ENCODE assay signal across 12 cellular contexts in genomic region chr21:18161841-18162240, GRCh38.
A peak's percentile ranks its signal among the peaks of the same experiment; 100 is the strongest.
DNase-seq lines count a peak whose midpoint lies in the region; ATAC-seq and TF ChIP-seq lines count a peak whose summit lies in the region.
"Had no signal": no experiment of that assay in that cellular context is flagged by ENCODE, and none has a peak within 500 bp of the region (broad histone marks: within the 10 kb centered on the region; RNA-seq: fewer than 3 reads in every experiment).

No MANE protein-coding gene starts in this region.

- H3K4me1 Mint-ChIP-seq in H9 (peaks cover 0 to under 1% of the 10 kb centered on the region in 2 experiments; a peak in 2 of 4 replicates), WTC11 (peaks cover under 1% of the 10 kb centered on the region; the same call in 1 of the 2 replicates)

- H3K27ac Mint-ChIP-seq in H9 (no peak overlapping the region), WTC11 (no peak overlapping the region)
- H3K27ac Mint-ChIP-seq: CD4-positive, alpha-beta T cell had no signal

- no peaks in the 10 kb centered on the region for H3K79me1 ChIP-seq in H9 (ENCODE audit: insufficient read depth, low read depth, low read length, poor library complexity, severe bottlenecking)

- H4K91ac ChIP-seq in H9 (ENCODE audit: insufficient read length, low read depth, low read length): no peak overlapping the region

- H3K23me2 ChIP-seq in H9 (ENCODE audit: insufficient read length, low read depth, low read length, poor library complexity, severe bottlenecking): no peaks in the 10 kb centered on the region

- H3K9me3 ChIP-seq in H9 (ENCODE audit: control insufficient read depth, low read depth, low read length): no peaks in the 10 kb centered on the region
- H3K9me3 ChIP-seq: BLaER1 treated with 17β-estradiol and CSF1 and Interleukin-3, amounts not matched to agents 10 nM and 100 nM had no signal

- no peak overlapping the region for H2BK120ac ChIP-seq in H9 (ENCODE audit: low read depth, low read length, poor library complexity, severe bottlenecking)

- H3K18ac ChIP-seq in H9 (ENCODE audit: insufficient read length, low read depth, low read length): no peak overlapping the region

- H4K8ac ChIP-seq in H9 (replicated peaks; ENCODE audit: insufficient read length, low read depth, low read length): no peak overlapping the region

- WGBS in H9 (ENCODE audit: extremely low coverage, insufficient read length, low lambda C conversion rate): no CpG with 5 or more reads among the region's 3 CpGs

- ATAC-seq in WTC11 (0 out of 2 replicates have a peak, but pooled peaks have one; percentile 36), HG03159 (IDR thresholded peaks at IDR 0.05; ENCODE audit: unreplicated experiment) (no peak)

- no peaks in the 10 kb centered on the region; the same call in 1 of the 2 replicates for H3K4me1 ChIP-seq in H9 (ENCODE audit: insufficient read depth, low read length)

- H2BK12ac ChIP-seq in H9 (ENCODE audit: insufficient read length, low read depth, low read length): no peak overlapping the region

- no peak overlapping the region for H3K14ac ChIP-seq in H9 (ENCODE audit: insufficient read depth, low read length)

- H2AK5ac ChIP-seq in H9 (ENCODE audit: insufficient read length, low read length): no peak overlapping the region

- H4K20me1 ChIP-seq in H9 (ENCODE audit: control insufficient read depth, insufficient read depth, insufficient read length): no peaks in the 10 kb centered on the region
- H4K20me1 ChIP-seq: BLaER1 treated with 17β-estradiol and CSF1 and Interleukin-3, amounts not matched to agents 10 nM and 100 nM had no signal

- 0 out of 3 replicates have a peak, but pooled peaks have one; percentile 12 for TF ChIP-seq CTCF in H9 (conservative IDR thresholded peaks at IDR 0.05)
- TF ChIP-seq CTCF in WTC11 (IDR thresholded peaks at IDR 0.05): no peak

- no peak overlapping the region for H2BK20ac ChIP-seq in H9 (ENCODE audit: low read depth, low read length, poor library complexity, severe bottlenecking)

- POLR2A ChIA-PET in WTC11 (lab: Charles Lee): no interaction called here

- H2BK15ac ChIP-seq in H9 (ENCODE audit: low read depth, low read length): no peak overlapping the region

- H4K5ac ChIP-seq in H9 (ENCODE audit: insufficient read length, low read depth, low read length): no peak overlapping the region

- H3K27me3 Mint-ChIP-seq in H9 (ENCODE audit: low read depth): no peaks in the 10 kb centered on the region
- H3K27me3 Mint-ChIP-seq in WTC11 (ENCODE audit: low read depth): no peaks in the 10 kb centered on the region
- H3K27me3 Mint-ChIP-seq: CD4-positive, alpha-beta T cell had no signal

- no peaks in the 10 kb centered on the region for H3K79me2 ChIP-seq in H9 (ENCODE audit: insufficient read depth, low read length)

- H2AFZ ChIP-seq in H9 (ENCODE audit: low read length): no peak overlapping the region

- peak overlapping the region; percentile 6 for H3T11ph ChIP-seq in H9 (ENCODE audit: low read length)

- H3K4me2 ChIP-seq in H9 (ENCODE audit: insufficient read depth, insufficient read length, low read length): no peak overlapping the region
- H3K4me2 ChIP-seq: BLaER1 treated with 17β-estradiol and CSF1 and Interleukin-3, amounts not matched to agents 10 nM and 100 nM had no signal

- H3K36me3 Mint-ChIP-seq in H9 (ENCODE audit: insufficient read depth in 1 of 3, low read depth in 3 of 3) (peaks cover 0 to 2% (median 0%) of the 10 kb centered on the region in 3 experiments; a peak in 1 of 7 replicates), WTC11 (0 out of 2 replicates have a peak, but pooled peaks cover 4% of the 10 kb centered on the region)

- no peak overlapping the region for H3K56ac ChIP-seq in H9 (ENCODE audit: insufficient read length, low read depth, low read length)

- no peak overlapping the region for H3K27ac ChIP-seq in H9 (ENCODE audit: insufficient read length, low read depth, low read length)
- H3K27ac ChIP-seq: 22Rv1; BLaER1 treated with 17β-estradiol and CSF1 and Interleukin-3, amounts not matched to agents 10 nM and 100 nM had no signal

- H3K9me3 Mint-ChIP-seq in H9 (no peaks in the 10 kb centered on the region; a peak in 1 of 5 replicates), WTC11 (peaks cover 14% of the 10 kb centered on the region; the same call in 1 of the 2 replicates)

- CTCF ChIA-PET in WTC11 (lab: Charles Lee): no interaction called here

- no peak overlapping the region for H2BK5ac ChIP-seq in H9 (ENCODE audit: insufficient read length, low read length)

- H3K4me3 Mint-ChIP-seq in H9 (no peak overlapping the region), WTC11 (no peak overlapping the region)
- H3K4me3 Mint-ChIP-seq: CD4-positive, alpha-beta T cell had no signal

- no peak overlapping the region for H3K4ac ChIP-seq in H9 (ENCODE audit: low read depth, low read length)

- DNase-seq in DMS 273 (lab: John Stamatoyannopoulos, UW; ENCODE audit: unreplicated experiment) (peak; percentile 11), DMS 273 treated with DMSO at 0.1 percent for 48 hours (lab: John Stamatoyannopoulos, UW) (no peak), H9 (no peak), NCI-H69 (lab: John Stamatoyannopoulos, UW) (peak; percentile 18), WTC11 (ENCODE audit: low spot score) (no peak), SW480 (ENCODE audit: low spot score) (no peak), AML-193 (lab: John Stamatoyannopoulos, UW) (no peak)
- DNase-seq: CD4-positive, alpha-beta T cell; IMR-90 had no signal

- no peaks in the 10 kb centered on the region for H3K27me3 ChIP-seq in H9 (ENCODE audit: insufficient read depth, low read length)
- H3K27me3 ChIP-seq: BLaER1 treated with 17β-estradiol and CSF1 and Interleukin-3, amounts not matched to agents 10 nM and 100 nM had no signal

- no peak overlapping the region for H3K23ac ChIP-seq in H9 (ENCODE audit: insufficient read length, low read depth, low read length)

- no peak overlapping the region for H3K9ac ChIP-seq in H9 (ENCODE audit: extremely low read depth, insufficient read length, low read length)
- H3K9ac ChIP-seq: BLaER1 treated with 17β-estradiol and CSF1 and Interleukin-3, amounts not matched to agents 10 nM and 100 nM had no signal

TF ChIP-seq in WTC11, 78 proteins besides CTCF, POLR2A, EP300 and RAD21:
- no peak for TF ChIP-seq ZNF232 (CRISPR knock-in tag; IDR thresholded peaks at IDR 0.05)
- TF ChIP-seq, protein P1, sequence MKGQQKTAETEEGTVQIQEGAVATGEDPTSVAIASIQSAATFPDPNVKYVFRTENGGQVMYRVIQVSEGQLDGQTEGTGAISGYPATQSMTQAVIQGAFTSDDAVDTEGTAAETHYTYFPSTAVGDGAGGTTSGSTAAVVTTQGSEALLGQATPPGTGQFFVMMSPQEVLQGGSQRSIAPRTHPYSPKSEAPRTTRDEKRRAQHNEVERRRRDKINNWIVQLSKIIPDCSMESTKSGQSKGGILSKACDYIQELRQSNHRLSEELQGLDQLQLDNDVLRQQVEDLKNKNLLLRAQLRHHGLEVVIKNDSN (CRISPR knock-in tag; IDR thresholded peaks at IDR 0.05): no peak
- no peak for TF ChIP-seq ATF1 (CRISPR knock-in tag; IDR thresholded peaks at IDR 0.05)
- no peak for TF ChIP-seq ZNF671 (CRISPR knock-in tag; IDR thresholded peaks at IDR 0.05)
TF ChIP-seq in WTC11: peak in this region for 0.

Comparison
In these comparisons a context has a peak if more than half of its experiments do, and no peak if none do; other contexts are left out.
1. DNase-seq: peak in DMS 273 (single experiment) and NCI-H69 (single experiment); none in DMS 273 treated with DMSO at 0.1 percent for 48 hours (single experiment), H9 (single experiment), WTC11 (single experiment), SW480 (single experiment) and AML-193 (0 of 2).